1 cellular context compared by ENCODE assay signal in the genomic region with DNA sequence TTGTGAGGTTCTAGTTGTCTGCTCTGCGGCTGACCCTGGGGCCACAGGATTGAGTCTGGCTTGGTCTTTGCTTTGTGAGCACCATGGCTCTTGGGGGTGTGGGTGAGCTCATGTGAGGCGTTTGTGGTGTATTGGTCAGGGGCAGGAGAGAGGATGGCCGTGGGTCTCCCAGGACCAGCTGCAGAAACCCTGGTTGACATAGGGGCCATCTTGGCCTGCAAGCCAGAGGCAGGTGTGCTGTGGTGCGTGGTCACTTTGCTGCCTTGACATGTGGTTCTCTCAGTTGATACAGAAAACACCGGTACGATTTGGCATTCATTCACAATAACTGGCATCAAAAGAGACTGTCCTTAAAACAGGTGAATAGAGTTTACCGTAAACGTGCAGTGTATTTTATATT.
TF ChIP-seq lines count a peak whose summit lies in the region.

No MANE protein-coding gene starts in this region.

TF ChIP-seq in endothelial cell of umbilical vein, 7 proteins besides CTCF, POLR2A, EP300 and RAD21:
- TF ChIP-seq FOS (IDR thresholded peaks at IDR 0.05; ENCODE audit: borderline replicate concordance, insufficient read depth, low read length) (no peak), MAX (IDR thresholded peaks at IDR 0.05; ENCODE audit: insufficient read depth, insufficient read length) (no peak), JUN (IDR thresholded peaks at IDR 0.05; ENCODE audit: borderline replicate concordance, insufficient read depth, insufficient read length, low read depth) (no peak), GATA2 (IDR thresholded peaks at IDR 0.05; ENCODE audit: insufficient read depth, insufficient read length, low read depth, low read length) (no peak), MYC (IDR thresholded peaks at IDR 0.05; ENCODE audit: low read depth, low read length) (no peak), EZH2 (IDR thresholded peaks at IDR 0.05; ENCODE audit: borderline replicate concordance, low read depth, low read length, severe bottlenecking) (no peak), POLR2AphosphoS5 (IDR thresholded peaks at IDR 0.05; ENCODE audit: insufficient read depth, low read depth, low read length) (no peak)
